ENCODE assay signal across 18 cellular contexts in the genomic region with DNA sequence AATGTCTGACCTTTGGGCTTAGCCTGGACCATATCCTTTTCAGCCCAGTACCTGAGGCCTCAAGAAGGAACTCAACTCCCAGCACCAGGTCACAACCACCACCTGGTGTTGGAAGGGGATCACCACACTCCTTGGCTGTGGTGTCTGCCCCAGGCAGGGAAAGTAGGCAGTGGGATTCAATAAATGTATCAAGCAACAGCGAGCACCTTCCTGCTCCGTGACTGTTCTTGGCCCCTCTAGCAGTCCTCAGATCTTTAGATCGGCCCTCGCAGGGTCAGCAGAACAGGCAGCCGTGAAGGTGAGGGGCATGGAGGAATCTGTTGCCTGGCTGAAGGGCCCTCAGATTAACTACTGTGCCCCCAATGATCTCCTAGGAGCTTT. TPM values are rescaled to one million over a fixed set of nuclear protein-coding genes. Genes with fewer than 3 reads are reported as not detected.
DNase-seq lines count a peak whose midpoint lies in the region; ATAC-seq and TF ChIP-seq lines count a peak whose summit lies in the region.
"Had no signal": no experiment of that assay in that cellular context is flagged by ENCODE, and none has a peak within 500 bp of the region (broad histone marks: within the 10 kb centered on the region; RNA-seq: fewer than 3 reads in every experiment).

No MANE protein-coding gene starts in this region.

- H3K27ac Mint-ChIP-seq in activated CD8-positive, alpha-beta T cell treated with anti-CD3 and anti-CD28 coated beads for 36 hours = no peak overlapping the region
- H3K27ac Mint-ChIP-seq in activated CD8-positive, alpha-beta T cell treated with anti-CD3 and anti-CD28 coated beads, Interleukin-2, amount 10 ng/mL, durations not matched to agents 7 days and 5 days = no peak overlapping the region
- H3K27ac Mint-ChIP-seq in GM23338 (no peak overlapping the region), WTC11 (no peak overlapping the region; the same call in 1 of the 2 replicates)

- intact Hi-C loops in activated CD8-positive, alpha-beta T cell treated with anti-CD3 and anti-CD28 coated beads for 36 hours (cut with micrococcal nuclease) = no loop called here
- intact Hi-C loops in mucosa of descending colon (cut with DNase I, micrococcal nuclease) (no loop called here), lower lobe of right lung (cut with DNase I) (no loop called here)

- H3K9me3 Mint-ChIP-seq in activated CD8-positive, alpha-beta T cell treated with anti-CD3 and anti-CD28 coated beads for 36 hours = no peaks in the 10 kb centered on the region
- H3K9me3 Mint-ChIP-seq in activated CD8-positive, alpha-beta T cell treated with anti-CD3 and anti-CD28 coated beads, Interleukin-2, amount 10 ng/mL, durations not matched to agents 7 days and 5 days (ENCODE audit: insufficient read depth) = no peaks in the 10 kb centered on the region
- H3K9me3 Mint-ChIP-seq in GM23338 = no peaks in the 10 kb centered on the region
- no peaks in the 10 kb centered on the region for H3K9me3 Mint-ChIP-seq in WTC11
- H3K9me3 Mint-ChIP-seq: CD4-positive, CD25-positive, alpha-beta regulatory T cell; naive B cell had no signal

- H3K27ac ChIP-seq in GM23338 (ENCODE audit: low read depth) (no peak overlapping the region), lower lobe of right lung (no peak overlapping the region)
- H3K27ac ChIP-seq: colonic mucosa, HL-60, KMS-11, left lung had no signal

- H3K4me1 Mint-ChIP-seq in activated CD8-positive, alpha-beta T cell treated with anti-CD3 and anti-CD28 coated beads for 36 hours (ENCODE audit: low read depth) = peaks cover under 1% of the 10 kb centered on the region
- H3K4me1 Mint-ChIP-seq in activated CD8-positive, alpha-beta T cell treated with anti-CD3 and anti-CD28 coated beads, Interleukin-2, amount 10 ng/mL, durations not matched to agents 7 days and 5 days (ENCODE audit: low read depth) = peaks cover 14% of the 10 kb centered on the region
- peaks cover 3% of the 10 kb centered on the region; the same call in 1 of the 3 replicates for H3K4me1 Mint-ChIP-seq in GM23338
- H3K4me1 Mint-ChIP-seq in WTC11 = 0 out of 2 replicates have a peak, but pooled peaks cover 3% of the 10 kb centered on the region

- H4K20me1 ChIP-seq in GM23338 (replicated peaks; ENCODE audit: insufficient read depth) = no peaks in the 10 kb centered on the region; the same call in 1 of the 2 replicates

- peaks cover 8% of the 10 kb centered on the region for H3K36me3 Mint-ChIP-seq in activated CD8-positive, alpha-beta T cell treated with anti-CD3 and anti-CD28 coated beads for 36 hours (ENCODE audit: low read depth)
- peaks cover 13% of the 10 kb centered on the region for H3K36me3 Mint-ChIP-seq in activated CD8-positive, alpha-beta T cell treated with anti-CD3 and anti-CD28 coated beads, Interleukin-2, amount 10 ng/mL, durations not matched to agents 7 days and 5 days (ENCODE audit: low read depth)
- H3K36me3 Mint-ChIP-seq in GM23338 (ENCODE audit: low read depth) (peaks cover 18% of the 10 kb centered on the region), WTC11 (peaks cover 18% of the 10 kb centered on the region; the same call in 1 of the 2 replicates)
- H3K36me3 Mint-ChIP-seq: naive B cell had no signal

- no peak overlapping the region for H2AFZ ChIP-seq in GM23338

- POLR2A ChIA-PET in activated CD8-positive, alpha-beta T cell treated with anti-CD3 and anti-CD28 coated beads for 36 hours (lab: Charles Lee) = no interaction called here
- POLR2A ChIA-PET in activated CD8-positive, alpha-beta T cell treated with anti-CD3 and anti-CD28 coated beads, Interleukin-2, amount 10 ng/mL, durations not matched to agents 7 days and 5 days (lab: Charles Lee) = no interaction called here
- POLR2A ChIA-PET in WTC11 (lab: Charles Lee) = no interaction called here

- no peak overlapping the region for H3K4me3 Mint-ChIP-seq in activated CD8-positive, alpha-beta T cell treated with anti-CD3 and anti-CD28 coated beads for 36 hours
- H3K4me3 Mint-ChIP-seq in activated CD8-positive, alpha-beta T cell treated with anti-CD3 and anti-CD28 coated beads, Interleukin-2, amount 10 ng/mL, durations not matched to agents 7 days and 5 days = no peak overlapping the region
- H3K4me3 Mint-ChIP-seq in GM23338 (no peak overlapping the region; the same call in 2 of the 3 replicates), WTC11 (no peak overlapping the region)
- H3K4me3 Mint-ChIP-seq: CD4-positive, CD25-positive, alpha-beta regulatory T cell had no signal

- H3K4me1 ChIP-seq in GM23338 (ENCODE audit: insufficient read depth) = 0 out of 2 replicates have a peak, but pooled peaks cover 3% of the 10 kb centered on the region
- no peaks in the 10 kb centered on the region for H3K4me1 ChIP-seq in mucosa of descending colon (ENCODE audit: low read depth)
- H3K4me1 ChIP-seq in lower lobe of right lung = no peaks in the 10 kb centered on the region
- H3K4me1 ChIP-seq: colonic mucosa, left lung had no signal

- no peaks in the 10 kb centered on the region for H3K27me3 ChIP-seq in GM23338 (ENCODE audit: insufficient read depth)
- H3K27me3 ChIP-seq in lower lobe of right lung (ENCODE audit: low read depth) = no peaks in the 10 kb centered on the region
- H3K27me3 ChIP-seq: colonic mucosa, gastroesophageal sphincter, left lung, stomach had no signal

- no peaks in the 10 kb centered on the region for H3K9me2 ChIP-seq in GM23338 (ENCODE audit: insufficient read depth)

- H3K27me3 Mint-ChIP-seq in activated CD8-positive, alpha-beta T cell treated with anti-CD3 and anti-CD28 coated beads for 36 hours = no peaks in the 10 kb centered on the region
- H3K27me3 Mint-ChIP-seq in activated CD8-positive, alpha-beta T cell treated with anti-CD3 and anti-CD28 coated beads, Interleukin-2, amount 10 ng/mL, durations not matched to agents 7 days and 5 days (ENCODE audit: low read depth) = no peaks in the 10 kb centered on the region
- peaks cover 6% of the 10 kb centered on the region for H3K27me3 Mint-ChIP-seq in GM23338 (ENCODE audit: insufficient read depth, low read depth, poor library complexity)
- H3K27me3 Mint-ChIP-seq in WTC11 (ENCODE audit: low read depth) = no peaks in the 10 kb centered on the region
- H3K27me3 Mint-ChIP-seq: naive B cell, progenitor cell of endocrine pancreas had no signal

- H3K36me3 ChIP-seq in GM23338 (ENCODE audit: insufficient read depth) (no peaks in the 10 kb centered on the region), mucosa of descending colon (ENCODE audit: low read depth) (peaks cover 6% of the 10 kb centered on the region), lower lobe of right lung (peaks cover 48% of the 10 kb centered on the region)

- CTCF ChIA-PET in activated CD8-positive, alpha-beta T cell treated with anti-CD3 and anti-CD28 coated beads for 36 hours (lab: Charles Lee) = interaction anchor here (0.6 to 3.6 kb wide), 9 partner anchors 8 to 314 kb away, joined by 3 to 21 read pairs (median 4); a partner anchor contains a TSS
- CTCF ChIA-PET in activated CD8-positive, alpha-beta T cell treated with anti-CD3 and anti-CD28 coated beads, Interleukin-2, amount 10 ng/mL, durations not matched to agents 7 days and 5 days (lab: Charles Lee) = interaction anchor here (0.6 to 1.1 kb wide), 6 partner anchors 12 to 247 kb away, joined by 3 to 7 read pairs (median 4); no protein-coding TSS in a partner anchor
- CTCF ChIA-PET in WTC11 (lab: Charles Lee) = interaction anchor here (0.6 to 3.9 kb wide), 19 partner anchors 8 to 543 kb away, joined by 3 to 36 read pairs (median 5); a partner anchor contains a TSS

- no peaks in the 10 kb centered on the region for H3K9me3 ChIP-seq in mucosa of descending colon
- H3K9me3 ChIP-seq in lower lobe of right lung = no peaks in the 10 kb centered on the region
- H3K9me3 ChIP-seq: colonic mucosa, gastroesophageal sphincter, left lung, stomach had no signal

- TF ChIP-seq CTCF in activated CD8-positive, alpha-beta T cell treated with anti-CD3 and anti-CD28 coated beads for 36 hours (IDR thresholded peaks at IDR 0.05) = no peak
- 0 out of 4 replicates have a peak, but pooled peaks of 1 of the 2 experiments have one; percentile 7 for TF ChIP-seq CTCF in GM23338 (conservative IDR thresholded peaks at IDR 0.05; ENCODE audit: low read depth in 2 of 2)
- TF ChIP-seq CTCF in WTC11 (IDR thresholded peaks at IDR 0.05) = no peak
- TF ChIP-seq CTCF in mucosa of descending colon (IDR thresholded peaks at IDR 0.05) = no peak
- TF ChIP-seq CTCF in lower lobe of right lung (IDR thresholded peaks at IDR 0.05) = no peak

- no peak overlapping the region for H3K4me2 ChIP-seq in GM23338
- H3K4me2 ChIP-seq: KMS-11 had no signal

- no peak for DNase-seq in activated CD8-positive, alpha-beta T cell treated with anti-CD3 and anti-CD28 coated beads for 36 hours
- no peak for DNase-seq in activated CD8-positive, alpha-beta T cell treated with anti-CD3 and anti-CD28 coated beads, Interleukin-2, amount 10 ng/mL, durations not matched to agents 7 days and 5 days
- DNase-seq in GM23338 (ENCODE audit: low spot score) (peak; percentile 30), WTC11 (ENCODE audit: low spot score) (no peak), mucosa of descending colon (no peak), NCI-H446 (lab: John Stamatoyannopoulos, UW) (no peak), lower lobe of right lung (no peak)
- DNase-seq: activated gamma-delta T cell, left lung had no signal

- no peaks in the 10 kb centered on the region for H3K79me2 ChIP-seq in GM23338 (replicated peaks; ENCODE audit: insufficient read depth)

- peaks cover 10% of the 10 kb centered on the region for H3F3A ChIP-seq in GM23338 (replicated peaks; ENCODE audit: low read depth)

- H3K4me3 ChIP-seq in GM23338 = no peak overlapping the region
- no peak overlapping the region for H3K4me3 ChIP-seq in mucosa of descending colon
- H3K4me3 ChIP-seq in lower lobe of right lung = no peak overlapping the region
- H3K4me3 ChIP-seq: colonic mucosa, gastroesophageal sphincter, left lung, stomach had no signal

- ATAC-seq in activated CD8-positive, alpha-beta T cell treated with anti-CD3 and anti-CD28 coated beads for 36 hours = peak; percentile 10
- ATAC-seq in activated CD8-positive, alpha-beta T cell treated with anti-CD3 and anti-CD28 coated beads, Interleukin-2, amount 10 ng/mL, durations not matched to agents 7 days and 5 days = no peak
- peak; percentile 1; the same call in 2 of the 3 replicates for ATAC-seq in GM23338
- peak; percentile 3 for ATAC-seq in WTC11
- peak; percentile 2 for ATAC-seq in mucosa of descending colon
- no peak for ATAC-seq in GM19455 (IDR thresholded peaks at IDR 0.05; ENCODE audit: unreplicated experiment)
- ATAC-seq in lower lobe of right lung = no peak

RNA-seq across cellular contexts. Expression of a gene that starts 15.9 kb away (rescaled TPM):
- 10 to 100 TPM; 70.1 to 71.7 TPM for total RNA-seq in activated CD8-positive, alpha-beta T cell treated with anti-CD3 and anti-CD28 coated beads for 36 hours
- total RNA-seq in activated CD8-positive, alpha-beta T cell treated with anti-CD3 and anti-CD28 coated beads, Interleukin-2, amount 10 ng/mL, durations not matched to agents 7 days and 5 days = 100 to 1,000 TPM in 1 of 2 experiments, 10 to 100 TPM in 1; 89.6 to 102 TPM
- total RNA-seq in GM23338 (2014; rRNA removed; shearing (Covaris generic)) = 111 and 122 TPM in 2 replicates
- polyA plus RNA-seq in GM23338 (2016; fragmentation: Nextera tagmentation; extraction: Ambion mirVana) = 24.2 and 25.6 TPM in 2 replicates
- total RNA-seq in WTC11 (2021) (55.7 to 73.0 TPM (median 60.5 TPM) in 3 replicates), mucosa of descending colon (100 to 1,000 TPM in 2 of 3 donors, 10 to 100 TPM in 1; 83.7 to 107 (median 106) TPM), lower lobe of right lung (90.9 TPM)

RNA-seq across cellular contexts. Expression of a gene that starts 25.5 kb away (rescaled TPM):
- total RNA-seq in activated CD8-positive, alpha-beta T cell treated with anti-CD3 and anti-CD28 coated beads for 36 hours = 1 to 10 TPM; 4.7 to 8.0 TPM
- total RNA-seq in activated CD8-positive, alpha-beta T cell treated with anti-CD3 and anti-CD28 coated beads, Interleukin-2, amount 10 ng/mL, durations not matched to agents 7 days and 5 days = 1 to 10 TPM; 2.0 to 2.1 TPM
- total RNA-seq in GM23338 (2014; rRNA removed; shearing (Covaris generic)) = 66.5 and 72.1 TPM in 2 replicates
- 38.8 and 39.6 TPM in 2 replicates for polyA plus RNA-seq in GM23338 (2016; fragmentation: Nextera tagmentation; extraction: Ambion mirVana)
- total RNA-seq in WTC11 (2021) = 74.5 to 77.1 TPM (median 76.8 TPM) in 3 replicates
- total RNA-seq in mucosa of descending colon = 10 to 100 TPM in 1 of 3 donors, 1 to 10 TPM in 2; 2.2 to 63.5 (median 5.1) TPM
- total RNA-seq in lower lobe of right lung = 28.6 TPM
- total RNA-seq: CD4-positive, CD25-positive, alpha-beta regulatory T cell had no signal

RNA-seq across cellular contexts. Expression of a gene that starts 54.0 kb away (rescaled TPM):
- total RNA-seq in activated CD8-positive, alpha-beta T cell treated with anti-CD3 and anti-CD28 coated beads for 36 hours = 100 to 1,000 TPM; 189 to 200 TPM
- total RNA-seq in activated CD8-positive, alpha-beta T cell treated with anti-CD3 and anti-CD28 coated beads, Interleukin-2, amount 10 ng/mL, durations not matched to agents 7 days and 5 days = 100 to 1,000 TPM; 164 to 171 TPM
- 62.5 and 63.1 TPM in 2 replicates for total RNA-seq in GM23338 (2014; rRNA removed; shearing (Covaris generic))
- polyA plus RNA-seq in GM23338 (2016; fragmentation: Nextera tagmentation; extraction: Ambion mirVana) = 58.7 and 60.2 TPM in 2 replicates
- total RNA-seq in WTC11 (2021) (124 to 144 TPM (median 124 TPM) in 3 replicates), mucosa of descending colon (10 to 100 TPM; 29.8 to 41.2 (median 37.2) TPM), lower lobe of right lung (37.5 TPM)

Comparison
In these comparisons a context has a peak if more than half of its experiments do, and no peak if none do; other contexts are left out.
1. ATAC-seq: peak in activated CD8-positive, alpha-beta T cell treated with anti-CD3 and anti-CD28 coated beads for 36 hours (single experiment), GM23338 (single experiment), WTC11 (single experiment) and mucosa of descending colon (single experiment); none in activated CD8-positive, alpha-beta T cell treated with anti-CD3 and anti-CD28 coated beads, Interleukin-2, amount 10 ng/mL, durations not matched to agents 7 days and 5 days (single experiment), GM19455 (single experiment) and lower lobe of right lung (0 of 2).